In genomic region chr5:144467795-144468194, GRCh38 we compare ENCODE assay signal across 8 cellular contexts.
DNase-seq lines count a peak whose midpoint lies in the region; ATAC-seq and TF ChIP-seq lines count a peak whose summit lies in the region.

No MANE protein-coding gene starts in this region.

- intact Hi-C loops in left ventricle myocardium inferior (cut with micrococcal nuclease) = no loop called here
- intact Hi-C loops in activated CD8-positive, alpha-beta T cell treated with anti-CD3 and anti-CD28 coated beads for 36 hours (cut with micrococcal nuclease) = no loop called here

- H3K9me3 ChIP-seq in SJCRH30 (replicated peaks) (no peaks in the 10 kb centered on the region), left ventricle myocardium inferior (replicated peaks) (no peaks in the 10 kb centered on the region)

- H3K36me3 ChIP-seq in SJCRH30 (no peaks in the 10 kb centered on the region), left ventricle myocardium inferior (no peaks in the 10 kb centered on the region)

- no peak overlapping the region for H3K4me3 Mint-ChIP-seq in stimulated activated naive B cell treated with anti-CD40 and anti-IgM and Interleukin-4, amounts not matched to agents 10 μg/mL and 1 μg/mL and 100 μg/mL, for 72 hours
- no peak overlapping the region for H3K4me3 Mint-ChIP-seq in activated CD8-positive, alpha-beta T cell treated with anti-CD3 and anti-CD28 coated beads for 36 hours

- TF ChIP-seq CTCF in AG09319 (IDR thresholded peaks at IDR 0.05; ENCODE audit: low read depth, low read length) (peak; percentile 56), left ventricle myocardium inferior (IDR thresholded peaks at IDR 0.05; ENCODE audit: borderline replicate concordance) (peak; percentile 50)
- TF ChIP-seq CTCF in activated CD8-positive, alpha-beta T cell treated with anti-CD3 and anti-CD28 coated beads for 36 hours (IDR thresholded peaks at IDR 0.05) = no peak

- DNase-seq in AG09319 (ENCODE audit: extremely low read depth, low read depth) (no peak), HT-29 (ENCODE audit: low spot score) (peak; percentile 25), SJCRH30 (peak; percentile 38 to 68), left ventricle myocardium inferior (no peak), 8988T (no peak)
- no peak for DNase-seq in stimulated activated naive B cell treated with anti-CD40 and anti-IgM and Interleukin-4, amounts not matched to agents 10 μg/mL and 1 μg/mL and 100 μg/mL, for 72 hours
- no peak for DNase-seq in activated CD8-positive, alpha-beta T cell treated with anti-CD3 and anti-CD28 coated beads for 36 hours

- H3K27ac Mint-ChIP-seq in stimulated activated naive B cell treated with anti-CD40 and anti-IgM and Interleukin-4, amounts not matched to agents 10 μg/mL and 1 μg/mL and 100 μg/mL, for 72 hours = no peak overlapping the region
- H3K27ac Mint-ChIP-seq in activated CD8-positive, alpha-beta T cell treated with anti-CD3 and anti-CD28 coated beads for 36 hours = no peak overlapping the region

- H3K27me3 Mint-ChIP-seq in stimulated activated naive B cell treated with anti-CD40 and anti-IgM and Interleukin-4, amounts not matched to agents 10 μg/mL and 1 μg/mL and 100 μg/mL, for 72 hours = no peaks in the 10 kb centered on the region
- H3K27me3 Mint-ChIP-seq in activated CD8-positive, alpha-beta T cell treated with anti-CD3 and anti-CD28 coated beads for 36 hours = no peaks in the 10 kb centered on the region

- H3K4me1 ChIP-seq in SJCRH30 = peaks cover 2% of the 10 kb centered on the region; the same call in 1 of the 2 replicates
- H3K4me1 ChIP-seq in left ventricle myocardium inferior = no peaks in the 10 kb centered on the region

- peaks cover 0 to 5% of the 10 kb centered on the region in 2 donors for H3K4me1 Mint-ChIP-seq in stimulated activated naive B cell treated with anti-CD40 and anti-IgM and Interleukin-4, amounts not matched to agents 10 μg/mL and 1 μg/mL and 100 μg/mL, for 72 hours
- no peaks in the 10 kb centered on the region for H3K4me1 Mint-ChIP-seq in activated CD8-positive, alpha-beta T cell treated with anti-CD3 and anti-CD28 coated beads for 36 hours (ENCODE audit: low read depth)

- H3K9me3 Mint-ChIP-seq in stimulated activated naive B cell treated with anti-CD40 and anti-IgM and Interleukin-4, amounts not matched to agents 10 μg/mL and 1 μg/mL and 100 μg/mL, for 72 hours = peaks cover 2 to 4% of the 10 kb centered on the region in 2 donors
- no peaks in the 10 kb centered on the region for H3K9me3 Mint-ChIP-seq in activated CD8-positive, alpha-beta T cell treated with anti-CD3 and anti-CD28 coated beads for 36 hours

- CTCF ChIA-PET in activated CD8-positive, alpha-beta T cell treated with anti-CD3 and anti-CD28 coated beads for 36 hours (lab: Charles Lee) = no interaction called here

- no peak for ATAC-seq in stimulated activated naive B cell treated with anti-CD40 and anti-IgM and Interleukin-4, amounts not matched to agents 10 μg/mL and 1 μg/mL and 100 μg/mL, for 72 hours (replicated peaks)
- ATAC-seq in activated CD8-positive, alpha-beta T cell treated with anti-CD3 and anti-CD28 coated beads for 36 hours = no peak
- ATAC-seq in GM19467 (IDR thresholded peaks at IDR 0.05; ENCODE audit: unreplicated experiment) = no peak

- H3K27me3 ChIP-seq in SJCRH30 = no peaks in the 10 kb centered on the region
- no peaks in the 10 kb centered on the region for H3K27me3 ChIP-seq in left ventricle myocardium inferior (ENCODE audit: low read depth)

- POLR2A ChIA-PET in activated CD8-positive, alpha-beta T cell treated with anti-CD3 and anti-CD28 coated beads for 36 hours (lab: Charles Lee) = no interaction called here

- no peaks in the 10 kb centered on the region for H3K36me3 Mint-ChIP-seq in stimulated activated naive B cell treated with anti-CD40 and anti-IgM and Interleukin-4, amounts not matched to agents 10 μg/mL and 1 μg/mL and 100 μg/mL, for 72 hours
- H3K36me3 Mint-ChIP-seq in activated CD8-positive, alpha-beta T cell treated with anti-CD3 and anti-CD28 coated beads for 36 hours (ENCODE audit: low read depth) = no peaks in the 10 kb centered on the region

- H3K27ac ChIP-seq in SJCRH30 (no peak overlapping the region), left ventricle myocardium inferior (replicated peaks) (no peak overlapping the region)

- H3K4me3 ChIP-seq in SJCRH30 (no peak overlapping the region), left ventricle myocardium inferior (no peak overlapping the region)

Comparison
In these comparisons a context has a peak if more than half of its experiments do, and no peak if none do; other contexts are left out.
1. DNase-seq: peak in HT-29 (single experiment) and SJCRH30 (2 of 2); none in AG09319 (single experiment), left ventricle myocardium inferior (single experiment), stimulated activated naive B cell treated with anti-CD40 and anti-IgM and Interleukin-4, amounts not matched to agents 10 μg/mL and 1 μg/mL and 100 μg/mL, for 72 hours (single experiment), activated CD8-positive, alpha-beta T cell treated with anti-CD3 and anti-CD28 coated beads for 36 hours (single experiment) and 8988T (single experiment).